17 cellular contexts compared by ENCODE assay signal in the genomic region with DNA sequence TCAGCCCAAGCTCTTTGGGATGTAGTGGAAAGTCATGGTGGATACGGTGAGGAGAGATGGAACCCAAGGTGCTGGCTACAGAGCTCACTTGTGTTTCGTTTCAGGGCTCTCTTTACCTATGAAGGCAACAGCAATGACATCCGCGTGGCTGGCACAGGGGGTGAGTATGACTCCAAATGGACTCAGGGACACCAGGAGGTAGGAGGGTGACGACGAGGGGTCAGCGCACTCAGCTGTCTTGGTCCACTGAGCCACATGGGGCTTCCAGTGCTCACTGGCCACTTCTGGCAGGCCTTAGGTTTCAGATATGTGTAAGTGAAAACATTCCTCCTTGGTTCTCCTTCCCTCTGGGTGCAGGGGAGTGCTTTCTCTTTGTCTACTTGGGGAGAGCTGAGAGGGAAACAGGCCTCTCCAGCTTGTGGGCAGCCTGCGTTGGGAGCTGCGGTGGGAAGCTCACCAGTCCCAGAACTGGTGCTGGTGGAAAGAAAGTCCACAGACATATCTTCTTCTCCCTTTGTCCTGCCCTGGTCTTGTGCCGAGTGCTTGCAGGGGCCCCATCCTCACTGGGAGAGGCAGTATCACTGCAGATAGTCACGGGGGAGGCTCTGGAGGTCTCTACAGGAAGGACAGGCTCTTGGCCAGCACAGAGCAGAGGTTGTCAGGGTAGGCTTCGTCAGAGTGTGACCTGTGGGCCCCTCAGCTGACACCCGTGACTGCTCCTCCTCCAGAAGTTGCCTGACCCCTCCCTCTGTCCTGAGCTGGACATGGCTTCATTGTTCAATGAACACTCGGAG. TPM values are rescaled to one million over a fixed set of nuclear protein-coding genes. Genes with fewer than 3 reads are reported as not detected.
DNase-seq lines count a peak whose midpoint lies in the region; ATAC-seq, FAIRE-seq and TF ChIP-seq lines count a peak whose summit lies in the region.
"Had no signal": no experiment of that assay in that cellular context is flagged by ENCODE, and none has a peak within 500 bp of the region (broad histone marks: within the 10 kb centered on the region; RNA-seq: fewer than 3 reads in every experiment).

No MANE protein-coding gene starts in this region.

- CTCF ChIA-PET in HepG2 (lab: Yijun Ruan, JAX; ENCODE audit: low intra/inter-chr PET ratio, low total read pairs): no interaction called here
- CTCF ChIA-PET in naive thymus-derived CD4-positive, alpha-beta T cell (lab: Charles Lee): interaction anchor here (0.9 to 1.4 kb wide), 2 partner anchors 31 to 97 kb away, joined by 4 to 5 read pairs; no protein-coding TSS in a partner anchor

- peak overlapping the region; percentile 79 for H3K27ac Mint-ChIP-seq in activated naive CD8-positive, alpha-beta T cell
- H3K27ac Mint-ChIP-seq in naive thymus-derived CD4-positive, alpha-beta T cell: peak overlapping the region; percentile 52 to 94 (median 88)

- no peaks in the 10 kb centered on the region for H3K27me3 Mint-ChIP-seq in activated naive CD8-positive, alpha-beta T cell
- H3K27me3 Mint-ChIP-seq in naive thymus-derived CD4-positive, alpha-beta T cell: no peaks in the 10 kb centered on the region

- H3K36me3 ChIP-seq in right lobe of liver (peaks cover 0 to 34% (median 21%) of the 10 kb centered on the region in 4 donors), HepG2 (replicated peaks in 1 of 2; ENCODE audit: control insufficient read depth in 1 of 2, insufficient read depth in 2 of 2, low read length in 2 of 2) (peaks cover 16 to 43% of the 10 kb centered on the region in 2 experiments; a peak in 4 of 5 replicates)
- H3K36me3 ChIP-seq in naive thymus-derived CD4-positive, alpha-beta T cell (ENCODE audit: control insufficient read depth in 2 of 3, insufficient read depth in 3 of 3, low read length in 3 of 3): peaks cover 14 to 53% (median 24%) of the 10 kb centered on the region in 3 experiments

- TF ChIP-seq EP300 in HepG2 (IDR thresholded peaks at IDR 0.05; ENCODE audit: low read depth in 2 of 2, low read length in 2 of 2) (no peak), HepG2 (CRISPR knock-in tag; IDR thresholded peaks at IDR 0.05; ENCODE audit: borderline replicate concordance) (no peak)

- H3K36me3 Mint-ChIP-seq in activated naive CD8-positive, alpha-beta T cell: peaks cover 11% of the 10 kb centered on the region
- peaks cover 7 to 49% (median 35%) of the 10 kb centered on the region in 5 donors for H3K36me3 Mint-ChIP-seq in naive thymus-derived CD4-positive, alpha-beta T cell

- no peak overlapping the region for H3K4me3 ChIP-seq in right lobe of liver
- H3K4me3 ChIP-seq in HepG2 (replicated peaks in 1 of 3; ENCODE audit: insufficient read depth in 1 of 3, low read depth in 2 of 3, low read length in 3 of 3): no peak overlapping the region
- no peak overlapping the region for H3K4me3 ChIP-seq in naive thymus-derived CD4-positive, alpha-beta T cell (ENCODE audit: low read length)
- H3K4me3 ChIP-seq: smooth muscle cell had no signal

- no peak overlapping the region for H3K9ac ChIP-seq in HepG2 (ENCODE audit: insufficient read depth, low read depth, low read length)
- H3K9ac ChIP-seq: SK-N-SH had no signal

- H3K9me3 Mint-ChIP-seq in activated naive CD8-positive, alpha-beta T cell (ENCODE audit: low read depth): no peaks in the 10 kb centered on the region
- no peaks in the 10 kb centered on the region for H3K9me3 Mint-ChIP-seq in naive thymus-derived CD4-positive, alpha-beta T cell

- peak overlapping the region; percentile 40 for H3K4me3 Mint-ChIP-seq in activated naive CD8-positive, alpha-beta T cell
- peak overlapping the region in 8 of 10 donors; percentile 53 to 73 (median 70) for H3K4me3 Mint-ChIP-seq in naive thymus-derived CD4-positive, alpha-beta T cell

- H3K9me3 ChIP-seq in right lobe of liver: no peaks in the 10 kb centered on the region
- H3K9me3 ChIP-seq in HepG2 (ENCODE audit: low read length): no peaks in the 10 kb centered on the region
- no peaks in the 10 kb centered on the region for H3K9me3 ChIP-seq in naive thymus-derived CD4-positive, alpha-beta T cell (ENCODE audit: control insufficient read depth in 2 of 3, low read length in 3 of 3)
- H3K9me3 ChIP-seq: SK-N-SH had no signal

- POLR2A ChIA-PET in HepG2 (lab: Yijun Ruan, JAX): no interaction called here
- POLR2A ChIA-PET in naive thymus-derived CD4-positive, alpha-beta T cell (lab: Charles Lee): interaction anchor here (1.0 to 6.4 kb wide), 3 partner anchors 15 to 31 kb away, joined by 3 to 63 read pairs (median 6); a partner anchor contains a TSS

- TF ChIP-seq CTCF in right lobe of liver (IDR thresholded peaks at IDR 0.05) (no peak), HepG2 (CRISPR knock-in tag; IDR thresholded peaks at IDR 0.05) (no peak)

- no peaks in the 10 kb centered on the region for H4K20me1 ChIP-seq in HepG2 (ENCODE audit: insufficient read depth, low read length)

- H3K27ac ChIP-seq in right lobe of liver: no peak overlapping the region
- no peak overlapping the region for H3K27ac ChIP-seq in HepG2 (ENCODE audit: extremely low read length, insufficient read depth, low read length)
- H3K27ac ChIP-seq in naive thymus-derived CD4-positive, alpha-beta T cell (ENCODE audit: low read depth, low read length): peak overlapping the region; percentile 57

- DNase-seq in right lobe of liver (peak in 2 of 3 donors; percentile 27 to 36), HepG2 (ENCODE audit: low spot score) (no peak), pons (ENCODE audit: low spot score) (no peak), NCI-H1092 treated with DMSO at 0.1 percent for 48 hours (lab: John Stamatoyannopoulos, UW) (no peak), SIG-M5 treated with dmso at 0.1 percent for 504 hours (lab: John Stamatoyannopoulos, UW; ENCODE audit: unreplicated experiment) (no peak), NCI-H748 treated with DMSO at 0.1 percent for 48 hours (lab: John Stamatoyannopoulos, UW) (no peak)
- DNase-seq in naive thymus-derived CD4-positive, alpha-beta T cell: no peak
- DNase-seq: DMS 273 treated with DMSO at 0.1 percent for 48 hours; erythroblast; NCI-H2081; NCI-H524 treated with DMSO at 0.1 percent for 48 hours; SK-N-SH; stimulated activated naive CD4-positive, alpha-beta T cell treated with Interleukin-2 at 50 U/mL for 16 hours had no signal

- H3K27me3 ChIP-seq in right lobe of liver (no peaks in the 10 kb centered on the region), HepG2 (ENCODE audit: control insufficient read depth in 1 of 2, insufficient read depth in 2 of 2, low read length in 2 of 2) (no peaks in the 10 kb centered on the region; a peak in 1 of 5 replicates)
- H3K27me3 ChIP-seq in naive thymus-derived CD4-positive, alpha-beta T cell (ENCODE audit: control insufficient read depth in 2 of 2, insufficient read depth in 2 of 2, low read length in 2 of 2): no peaks in the 10 kb centered on the region

- in situ Hi-C loops in HepG2 (cut with HindIII; ENCODE audit: extremely low pct_ligation_motif_present, low pct_unique_long_range_greater_than_20kb): no loop called here

- H3K79me2 ChIP-seq in HepG2 (ENCODE audit: insufficient read depth, low read length): peaks cover 22% of the 10 kb centered on the region

- no TSS peak for BruUV-seq in HepG2 (replicated peaks; lab: Mats Ljungman, UMichigan)

- H3K4me2 ChIP-seq in HepG2 (ENCODE audit: low read depth, low read length): no peak overlapping the region
- H3K4me2 ChIP-seq: SK-N-SH, smooth muscle cell had no signal

- peak in 1 of 4 donors; percentile 20 for ATAC-seq in right lobe of liver
- no peak for ATAC-seq in HepG2
- no peak for ATAC-seq in naive thymus-derived CD4-positive, alpha-beta T cell

- TF ChIP-seq POLR2A in right lobe of liver (IDR thresholded peaks at IDR 0.05): no peak
- TF ChIP-seq POLR2A in HepG2 (IDR thresholded peaks at IDR 0.05; ENCODE audit: insufficient read depth in 1 of 2, low read depth in 2 of 2, low read length in 2 of 2): no peak

- intact Hi-C loops in right lobe of liver (cut with DNase I) (no loop called here), HepG2 (cut with micrococcal nuclease; ENCODE audit: unreplicated experiment) (no loop called here)
- intact Hi-C loops in naive thymus-derived CD4-positive, alpha-beta T cell (cut with micrococcal nuclease): no loop called here

- TF ChIP-seq RAD21 in HepG2 (CRISPR knock-in tag; IDR thresholded peaks at IDR 0.05): no peak

- H3K4me1 Mint-ChIP-seq in activated naive CD8-positive, alpha-beta T cell (ENCODE audit: low read depth): peaks cover 73% of the 10 kb centered on the region
- H3K4me1 Mint-ChIP-seq in naive thymus-derived CD4-positive, alpha-beta T cell: peaks cover 58 to 85% (median 66%) of the 10 kb centered on the region in 7 donors

- H2AFZ ChIP-seq in HepG2 (ENCODE audit: low read length): no peak overlapping the region

- H3K4me1 ChIP-seq in right lobe of liver: peaks cover 0 to 12% (median 0%) of the 10 kb centered on the region in 4 donors
- H3K4me1 ChIP-seq in HepG2 (ENCODE audit: insufficient read depth, low read length): peaks cover 26% of the 10 kb centered on the region
- H3K4me1 ChIP-seq in naive thymus-derived CD4-positive, alpha-beta T cell (ENCODE audit: control insufficient read depth in 2 of 2, insufficient read depth in 2 of 2, low read length in 2 of 2): peaks cover 21 to 67% of the 10 kb centered on the region in 2 donors

- FAIRE-seq in HepG2 (lab: Jason Lieb, UNC): no peak

- WGBS in right lobe of liver (ENCODE audit: insufficient coverage, low coverage, low lambda C conversion rate, missing lambda C conversion rate): 80% methylated on average over 5 of the region's 14 CpGs
- WGBS in HepG2 (ENCODE audit: low lambda C conversion rate): 97% methylated on average over 11 of the region's 14 CpGs

RNA-seq across cellular contexts. Expression of a gene that starts 5.8 kb away (rescaled TPM):
- total RNA-seq in right lobe of liver: 10 to 100 TPM; 30.7 to 48.1 (median 36.9) TPM
- 35.1 and 35.4 TPM in 2 replicates for total RNA-seq in HepG2 (2016; rRNA removed; fragmentation: Illumina TruSeq; extraction: Trizol)
- 6.3 and 6.7 TPM in 2 replicates for total RNA-seq in HepG2 (2016; cell fraction: cytosol; rRNA removed; fragmentation: Illumina TruSeq; extraction: Trizol; ENCODE audit: low read depth)
- total RNA-seq in HepG2 (2016; cell fraction: insoluble cytoplasmic fraction; rRNA removed; fragmentation: Illumina TruSeq; extraction: Trizol): 30.6 and 36.6 TPM in 2 replicates
- total RNA-seq in HepG2 (2016; cell fraction: membrane; rRNA removed; fragmentation: Illumina TruSeq; extraction: Trizol): 14.7 and 15.9 TPM in 2 replicates
- 17.2 and 21.8 TPM in 2 replicates for total RNA-seq in HepG2 (2016; cell fraction: nucleus; rRNA removed; fragmentation: Illumina TruSeq; extraction: Trizol)
- 20.8 and 29.0 TPM in 2 replicates for polyA plus RNA-seq in HepG2 (2011; rRNA removed)
- 15.5 and 19.5 TPM in 2 replicates for polyA plus RNA-seq in HepG2 (2011; cell fraction: cytosol; rRNA removed)
- 72.9 and 82.9 TPM in 2 replicates for polyA plus RNA-seq in HepG2 (2011; cell fraction: nucleus; rRNA removed)
- 17.6 and 18.9 TPM in 2 replicates for polyA plus RNA-seq in HepG2 (2012)
- polyA plus RNA-seq in HepG2 (2016; cell fraction: cytosol; fragmentation: Illumina TruSeq; extraction: Trizol; ENCODE audit: low read depth): 5.0 and 5.7 TPM in 2 replicates
- 31.8 and 36.6 TPM in 2 replicates for polyA plus RNA-seq in HepG2 (2016; cell fraction: insoluble cytoplasmic fraction; fragmentation: Illumina TruSeq; extraction: Trizol; ENCODE audit: low read depth)
- polyA plus RNA-seq in HepG2 (2016; cell fraction: membrane; fragmentation: Illumina TruSeq; extraction: Trizol; ENCODE audit: low read depth): 10.1 and 10.8 TPM in 2 replicates
- 26.3 and 34.3 TPM in 2 replicates for polyA plus RNA-seq in HepG2 (2016; cell fraction: nucleus; fragmentation: Illumina TruSeq; extraction: Trizol; ENCODE audit: insufficient read depth, low read depth)
- 51.2 and 89.6 TPM in 2 replicates for polyA minus RNA-seq in HepG2 (2011; rRNA and poly(A)+ RNA removed; ENCODE audit: low replicate concordance)
- polyA minus RNA-seq in HepG2 (2011; cell fraction: cytosol; rRNA and poly(A)+ RNA removed): 10.0 and 13.2 TPM in 2 replicates
- 31.3 and 34.3 TPM in 2 replicates for polyA minus RNA-seq in HepG2 (2011; cell fraction: nucleus; rRNA and poly(A)+ RNA removed)
- 100 to 1,000 TPM; 112 to 182 (median 164) TPM for total RNA-seq in naive thymus-derived CD4-positive, alpha-beta T cell
- 100 to 1,000 TPM; 171 to 217 TPM for polyA plus RNA-seq in naive thymus-derived CD4-positive, alpha-beta T cell

RNA-seq across cellular contexts. Expression of a gene that starts 15.0 kb away (rescaled TPM):
- total RNA-seq in right lobe of liver: under 1 TPM in 3 of 6 experiments, not detected in 3; 0.31 to 0.56 (median 0.46) TPM
- 0.22 TPM in 1 of 2 replicates, not detected in the other for total RNA-seq in HepG2 (2016; rRNA removed; fragmentation: Illumina TruSeq; extraction: Trizol)
- total RNA-seq in HepG2 (2016; cell fraction: cytosol; rRNA removed; fragmentation: Illumina TruSeq; extraction: Trizol; ENCODE audit: low read depth): not detected in 2 replicates
- total RNA-seq in HepG2 (2016; cell fraction: insoluble cytoplasmic fraction; rRNA removed; fragmentation: Illumina TruSeq; extraction: Trizol): not detected in 2 replicates
- not detected in 2 replicates for total RNA-seq in HepG2 (2016; cell fraction: membrane; rRNA removed; fragmentation: Illumina TruSeq; extraction: Trizol)
- not detected in 2 replicates for total RNA-seq in HepG2 (2016; cell fraction: nucleus; rRNA removed; fragmentation: Illumina TruSeq; extraction: Trizol)
- 0.18 TPM in 1 of 2 replicates, not detected in the other for polyA plus RNA-seq in HepG2 (2011; rRNA removed)
- polyA plus RNA-seq in HepG2 (2011; cell fraction: cytosol; rRNA removed): 0.13 TPM in 1 of 2 replicates, not detected in the other
- 1.5 and 1.9 TPM in 2 replicates for polyA plus RNA-seq in HepG2 (2011; cell fraction: nucleus; rRNA removed)
- polyA plus RNA-seq in HepG2 (2012): 0.35 and 0.49 TPM in 2 replicates
- polyA plus RNA-seq in HepG2 (2016; cell fraction: cytosol; fragmentation: Illumina TruSeq; extraction: Trizol; ENCODE audit: low read depth): not detected in 2 replicates
- polyA plus RNA-seq in HepG2 (2016; cell fraction: insoluble cytoplasmic fraction; fragmentation: Illumina TruSeq; extraction: Trizol; ENCODE audit: low read depth): not detected in 2 replicates
- not detected in 2 replicates for polyA plus RNA-seq in HepG2 (2016; cell fraction: membrane; fragmentation: Illumina TruSeq; extraction: Trizol; ENCODE audit: low read depth)
- not detected in 2 replicates for polyA plus RNA-seq in HepG2 (2016; cell fraction: nucleus; fragmentation: Illumina TruSeq; extraction: Trizol; ENCODE audit: insufficient read depth, low read depth)
- polyA minus RNA-seq in HepG2 (2011; rRNA and poly(A)+ RNA removed; ENCODE audit: low replicate concordance): 0.19 and 0.24 TPM in 2 replicates
- not detected in 2 replicates for polyA minus RNA-seq in HepG2 (2011; cell fraction: cytosol; rRNA and poly(A)+ RNA removed)
- 0.62 and 0.90 TPM in 2 replicates for polyA minus RNA-seq in HepG2 (2011; cell fraction: nucleus; rRNA and poly(A)+ RNA removed)
- 1 to 10 TPM in 4 of 5 experiments, under 1 TPM in 1; 0.73 to 3.1 (median 1.8) TPM for total RNA-seq in naive thymus-derived CD4-positive, alpha-beta T cell
- not detected for polyA plus RNA-seq in naive thymus-derived CD4-positive, alpha-beta T cell
- total RNA-seq: omental fat pad, smooth muscle cell had no signal
- polyA plus RNA-seq: smooth muscle cell had no signal

RNA-seq across cellular contexts. Expression of a gene that starts 32.0 kb away (rescaled TPM):
- total RNA-seq in right lobe of liver (10 to 100 TPM in 5 of 6 experiments, 1 to 10 TPM in 1; 8.7 to 22.9 (median 14.6) TPM), HepG2 (2016; rRNA removed; fragmentation: Illumina TruSeq; extraction: Trizol) (2.4 and 5.2 TPM in 2 replicates)
- 1.4 and 2.1 TPM in 2 replicates for total RNA-seq in HepG2 (2016; cell fraction: cytosol; rRNA removed; fragmentation: Illumina TruSeq; extraction: Trizol; ENCODE audit: low read depth)
- 2.6 and 4.6 TPM in 2 replicates for total RNA-seq in HepG2 (2016; cell fraction: insoluble cytoplasmic fraction; rRNA removed; fragmentation: Illumina TruSeq; extraction: Trizol)
- 2.7 and 2.8 TPM in 2 replicates for total RNA-seq in HepG2 (2016; cell fraction: membrane; rRNA removed; fragmentation: Illumina TruSeq; extraction: Trizol)
- 7.3 and 9.5 TPM in 2 replicates for total RNA-seq in HepG2 (2016; cell fraction: nucleus; rRNA removed; fragmentation: Illumina TruSeq; extraction: Trizol)
- polyA plus RNA-seq in HepG2 (2011; rRNA removed): 5.4 and 6.6 TPM in 2 replicates
- polyA plus RNA-seq in HepG2 (2011; cell fraction: cytosol; rRNA removed): 2.2 and 3.1 TPM in 2 replicates
- polyA plus RNA-seq in HepG2 (2011; cell fraction: nucleus; rRNA removed): 30.4 and 31.3 TPM in 2 replicates
- polyA plus RNA-seq in HepG2 (2012): 4.0 and 4.2 TPM in 2 replicates
- 1.0 and 1.4 TPM in 2 replicates for polyA plus RNA-seq in HepG2 (2016; cell fraction: cytosol; fragmentation: Illumina TruSeq; extraction: Trizol; ENCODE audit: low read depth)
- 1.9 and 2.4 TPM in 2 replicates for polyA plus RNA-seq in HepG2 (2016; cell fraction: insoluble cytoplasmic fraction; fragmentation: Illumina TruSeq; extraction: Trizol; ENCODE audit: low read depth)
- polyA plus RNA-seq in HepG2 (2016; cell fraction: membrane; fragmentation: Illumina TruSeq; extraction: Trizol; ENCODE audit: low read depth): 1.9 and 2.2 TPM in 2 replicates
- polyA plus RNA-seq in HepG2 (2016; cell fraction: nucleus; fragmentation: Illumina TruSeq; extraction: Trizol; ENCODE audit: insufficient read depth, low read depth): 20.1 and 20.6 TPM in 2 replicates
- 11.8 and 14.8 TPM in 2 replicates for polyA minus RNA-seq in HepG2 (2011; rRNA and poly(A)+ RNA removed; ENCODE audit: low replicate concordance)
- 3.9 and 5.2 TPM in 2 replicates for polyA minus RNA-seq in HepG2 (2011; cell fraction: cytosol; rRNA and poly(A)+ RNA removed)
- 17.9 and 18.9 TPM in 2 replicates for polyA minus RNA-seq in HepG2 (2011; cell fraction: nucleus; rRNA and poly(A)+ RNA removed)
- 10 to 100 TPM; 33.9 to 77.1 (median 48.9) TPM for total RNA-seq in naive thymus-derived CD4-positive, alpha-beta T cell
- polyA plus RNA-seq in naive thymus-derived CD4-positive, alpha-beta T cell: 10 to 100 TPM; 18.2 to 20.4 TPM

RNA-seq across cellular contexts. Expression of a gene that starts 52.6 kb away (rescaled TPM):
- total RNA-seq in right lobe of liver (not detected), HepG2 (2016; rRNA removed; fragmentation: Illumina TruSeq; extraction: Trizol) (not detected in 2 replicates)
- total RNA-seq in HepG2 (2016; cell fraction: cytosol; rRNA removed; fragmentation: Illumina TruSeq; extraction: Trizol; ENCODE audit: low read depth): not detected in 2 replicates
- not detected in 2 replicates for total RNA-seq in HepG2 (2016; cell fraction: insoluble cytoplasmic fraction; rRNA removed; fragmentation: Illumina TruSeq; extraction: Trizol)
- not detected in 2 replicates for total RNA-seq in HepG2 (2016; cell fraction: membrane; rRNA removed; fragmentation: Illumina TruSeq; extraction: Trizol)
- total RNA-seq in HepG2 (2016; cell fraction: nucleus; rRNA removed; fragmentation: Illumina TruSeq; extraction: Trizol): not detected in 2 replicates
- polyA plus RNA-seq in HepG2 (2011; rRNA removed): not detected in 2 replicates
- polyA plus RNA-seq in HepG2 (2011; cell fraction: cytosol; rRNA removed): not detected in 2 replicates
- polyA plus RNA-seq in HepG2 (2011; cell fraction: nucleus; rRNA removed): not detected in 2 replicates
- 0.07 and 0.23 TPM in 2 replicates for polyA plus RNA-seq in HepG2 (2012)
- not detected in 2 replicates for polyA plus RNA-seq in HepG2 (2016; cell fraction: cytosol; fragmentation: Illumina TruSeq; extraction: Trizol; ENCODE audit: low read depth)
- not detected in 2 replicates for polyA plus RNA-seq in HepG2 (2016; cell fraction: insoluble cytoplasmic fraction; fragmentation: Illumina TruSeq; extraction: Trizol; ENCODE audit: low read depth)
- not detected in 2 replicates for polyA plus RNA-seq in HepG2 (2016; cell fraction: membrane; fragmentation: Illumina TruSeq; extraction: Trizol; ENCODE audit: low read depth)
- polyA plus RNA-seq in HepG2 (2016; cell fraction: nucleus; fragmentation: Illumina TruSeq; extraction: Trizol; ENCODE audit: insufficient read depth, low read depth): 0.19 and 0.36 TPM in 2 replicates
- polyA minus RNA-seq in HepG2 (2011; rRNA and poly(A)+ RNA removed; ENCODE audit: low replicate concordance): not detected in 2 replicates
- polyA minus RNA-seq in HepG2 (2011; cell fraction: cytosol; rRNA and poly(A)+ RNA removed): not detected in 2 replicates
- polyA minus RNA-seq in HepG2 (2011; cell fraction: nucleus; rRNA and poly(A)+ RNA removed): not detected in 2 replicates
- total RNA-seq in naive thymus-derived CD4-positive, alpha-beta T cell: under 1 TPM in 2 of 5 experiments, not detected in 3; 0.19 to 0.30 TPM
- under 1 TPM; 0.07 to 0.21 TPM for polyA plus RNA-seq in naive thymus-derived CD4-positive, alpha-beta T cell
- total RNA-seq: aorta, omental fat pad, smooth muscle cell had no signal
- polyA plus RNA-seq: SK-N-SH had no signal

RNA-seq across cellular contexts. Expression of a gene that starts 53.8 kb away (rescaled TPM):
- 10 to 100 TPM in 4 of 6 experiments, 1 to 10 TPM in 2; 7.8 to 37.8 (median 14.3) TPM for total RNA-seq in right lobe of liver
- 0.22 TPM in 1 of 2 replicates, not detected in the other for total RNA-seq in HepG2 (2016; rRNA removed; fragmentation: Illumina TruSeq; extraction: Trizol)
- not detected in 2 replicates for total RNA-seq in HepG2 (2016; cell fraction: cytosol; rRNA removed; fragmentation: Illumina TruSeq; extraction: Trizol; ENCODE audit: low read depth)
- 0.04 TPM in 1 of 2 replicates, not detected in the other for total RNA-seq in HepG2 (2016; cell fraction: insoluble cytoplasmic fraction; rRNA removed; fragmentation: Illumina TruSeq; extraction: Trizol)
- total RNA-seq in HepG2 (2016; cell fraction: membrane; rRNA removed; fragmentation: Illumina TruSeq; extraction: Trizol): not detected in 2 replicates
- total RNA-seq in HepG2 (2016; cell fraction: nucleus; rRNA removed; fragmentation: Illumina TruSeq; extraction: Trizol): not detected in 2 replicates
- polyA plus RNA-seq in HepG2 (2011; rRNA removed): 0.55 and 0.81 TPM in 2 replicates
- 0.15 and 0.27 TPM in 2 replicates for polyA plus RNA-seq in HepG2 (2011; cell fraction: cytosol; rRNA removed)
- 6.7 and 6.8 TPM in 2 replicates for polyA plus RNA-seq in HepG2 (2011; cell fraction: nucleus; rRNA removed)
- polyA plus RNA-seq in HepG2 (2012): 0.96 and 1.3 TPM in 2 replicates
- polyA plus RNA-seq in HepG2 (2016; cell fraction: cytosol; fragmentation: Illumina TruSeq; extraction: Trizol; ENCODE audit: low read depth): not detected in 2 replicates
- not detected in 2 replicates for polyA plus RNA-seq in HepG2 (2016; cell fraction: insoluble cytoplasmic fraction; fragmentation: Illumina TruSeq; extraction: Trizol; ENCODE audit: low read depth)
- not detected in 2 replicates for polyA plus RNA-seq in HepG2 (2016; cell fraction: membrane; fragmentation: Illumina TruSeq; extraction: Trizol; ENCODE audit: low read depth)
- 0.29 and 0.89 TPM in 2 replicates for polyA plus RNA-seq in HepG2 (2016; cell fraction: nucleus; fragmentation: Illumina TruSeq; extraction: Trizol; ENCODE audit: insufficient read depth, low read depth)
- polyA minus RNA-seq in HepG2 (2011; rRNA and poly(A)+ RNA removed; ENCODE audit: low replicate concordance): 0.14 TPM in 1 of 2 replicates, not detected in the other
- 0.18 and 0.79 TPM in 2 replicates for polyA minus RNA-seq in HepG2 (2011; cell fraction: cytosol; rRNA and poly(A)+ RNA removed)
- polyA minus RNA-seq in HepG2 (2011; cell fraction: nucleus; rRNA and poly(A)+ RNA removed): 0.37 and 0.64 TPM in 2 replicates
- 10 to 100 TPM in 4 of 5 experiments, 1 to 10 TPM in 1; 7.7 to 33.1 (median 27.5) TPM for total RNA-seq in naive thymus-derived CD4-positive, alpha-beta T cell
- 10 to 100 TPM in 1 of 2 donors, 1 to 10 TPM in 1; 3.0 to 13.5 TPM for polyA plus RNA-seq in naive thymus-derived CD4-positive, alpha-beta T cell

Comparison
In these comparisons a context has a peak if more than half of its experiments do, and no peak if none do; other contexts are left out.
1. DNase-seq: peak in right lobe of liver (2 of 3); none in HepG2 (single experiment), naive thymus-derived CD4-positive, alpha-beta T cell (0 of 9), pons (single experiment), NCI-H1092 treated with DMSO at 0.1 percent for 48 hours (single experiment), SIG-M5 treated with dmso at 0.1 percent for 504 hours (single experiment) and NCI-H748 treated with DMSO at 0.1 percent for 48 hours (single experiment).